Comparison of ENCODE assay signal across 7 cellular contexts in the genomic region with DNA sequence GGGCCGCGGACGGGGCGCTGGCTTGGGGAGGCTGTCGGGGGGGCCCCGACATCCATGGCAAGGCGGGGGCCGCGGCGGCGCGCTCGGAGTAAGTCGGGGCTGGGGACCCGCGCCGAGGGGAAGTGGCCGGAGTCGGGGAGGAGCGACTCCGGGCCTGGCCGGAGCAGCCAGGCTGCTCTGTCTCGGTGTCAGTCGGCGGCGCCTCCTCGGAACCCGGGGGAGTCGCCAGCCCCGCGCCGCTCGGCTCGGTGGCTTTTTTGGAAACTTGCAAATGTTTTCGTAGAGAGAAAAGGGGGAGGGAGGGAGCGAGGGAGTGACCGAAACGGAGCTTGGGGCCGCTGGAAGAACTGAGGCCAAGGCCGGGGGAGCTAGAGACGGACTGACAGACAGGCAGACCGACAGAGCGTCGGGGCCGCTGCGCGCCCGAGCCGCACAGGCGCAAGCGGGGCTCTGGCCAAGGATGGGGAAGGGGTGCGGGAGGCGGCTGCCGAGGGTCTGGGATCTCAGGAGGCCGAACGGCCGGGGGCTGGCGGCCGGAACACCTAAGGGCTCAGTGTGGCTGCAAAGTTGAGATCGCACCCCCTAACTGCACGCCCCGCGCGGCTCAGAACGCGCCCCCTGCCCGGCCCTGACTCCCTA. TPM values are rescaled to one million over a fixed set of nuclear protein-coding genes. Genes with fewer than 3 reads are reported as not detected.
A peak's percentile ranks its signal among the peaks of the same experiment; 100 is the strongest.
DNase-seq lines count a peak whose midpoint lies in the region; ATAC-seq and TF ChIP-seq lines count a peak whose summit lies in the region.

No MANE protein-coding gene starts in this region.

- H3K27ac Mint-ChIP-seq in T-helper 17 cell = no peak overlapping the region

- in situ Hi-C loops in GM23248 (cut with MboI) = no loop called here

- H3K36me3 ChIP-seq in GM23248 (ENCODE audit: low read depth) (no peaks in the 10 kb centered on the region), Karpas-422 (ENCODE audit: insufficient read depth, low read length) (no peaks in the 10 kb centered on the region)

- no peaks in the 10 kb centered on the region for H3K9me3 ChIP-seq in GM23248 (ENCODE audit: low read depth)
- H3K9me3 ChIP-seq in T-helper 17 cell (ENCODE audit: control insufficient read depth, low read length, poor library complexity, severe bottlenecking) = no peaks in the 10 kb centered on the region
- no peaks in the 10 kb centered on the region for H3K9me3 ChIP-seq in Karpas-422 (ENCODE audit: low read length)

- H3K27me3 ChIP-seq in GM23248 (replicated peaks; ENCODE audit: insufficient read depth) (peaks cover 25% of the 10 kb centered on the region; the same call in 1 of the 2 replicates), Karpas-422 (ENCODE audit: low read length) (no peaks in the 10 kb centered on the region)

- H3K4me3 Mint-ChIP-seq in T-helper 17 cell = peak overlapping the region; percentile 78

- H3K27me3 Mint-ChIP-seq in T-helper 17 cell = peaks cover 47% of the 10 kb centered on the region

- peaks cover 6% of the 10 kb centered on the region for H3K36me3 Mint-ChIP-seq in T-helper 17 cell (ENCODE audit: low read depth)

- no peaks in the 10 kb centered on the region for H3F3A ChIP-seq in GM23248 (ENCODE audit: insufficient read depth)

- ATAC-seq in T-helper 17 cell = peak; percentile 29
- ATAC-seq in omental fat pad (ENCODE audit: low FRiP score) = peak; percentile 35

- peak; percentile 52 for DNase-seq in GM23248
- DNase-seq in T-helper 17 cell = no peak
- peak; percentile 9 for DNase-seq in fibroblast of mammary gland (ENCODE audit: low read depth)
- no peak for DNase-seq in omental fat pad (ENCODE audit: low spot score)
- no peak for DNase-seq in NCI-H2196 treated with DMSO at 0.1 percent for 48 hours (lab: John Stamatoyannopoulos, UW; ENCODE audit: unreplicated experiment)
- no peak for DNase-seq in Karpas-422
- no peak for DNase-seq in NCI-H345 (lab: John Stamatoyannopoulos, UW)

- H3K79me2 ChIP-seq in GM23248 (ENCODE audit: insufficient read depth) (no peaks in the 10 kb centered on the region), Karpas-422 (ENCODE audit: low read length) (no peaks in the 10 kb centered on the region)

- H3K4me3 ChIP-seq in GM23248 = peak overlapping the region; percentile 69
- H3K4me3 ChIP-seq in fibroblast of mammary gland (ENCODE audit: control insufficient read depth, low read depth, low read length) = peak overlapping the region; percentile 29
- H3K4me3 ChIP-seq in Karpas-422 (ENCODE audit: low read length) = no peak overlapping the region

- H4K20me1 ChIP-seq in GM23248 (ENCODE audit: insufficient read depth) (no peaks in the 10 kb centered on the region), Karpas-422 (ENCODE audit: insufficient read depth, low read depth, low read length) (no peaks in the 10 kb centered on the region)

- peak overlapping the region; percentile 34; the same call in 1 of the 2 replicates for H3K9ac ChIP-seq in GM23248
- H3K9ac ChIP-seq in Karpas-422 (ENCODE audit: low read length) = no peak overlapping the region

- H3K4me1 Mint-ChIP-seq in T-helper 17 cell = peaks cover 6% of the 10 kb centered on the region

- TF ChIP-seq CTCF in fibroblast of mammary gland (conservative IDR thresholded peaks at IDR 0.05; ENCODE audit: control insufficient read depth, insufficient read depth, low read depth, low read length) (no peak), omental fat pad (IDR thresholded peaks at IDR 0.05) (no peak)

- H3K4me1 ChIP-seq in GM23248 (ENCODE audit: insufficient read depth) = peaks cover 7% of the 10 kb centered on the region; the same call in 1 of the 2 replicates
- no peaks in the 10 kb centered on the region for H3K4me1 ChIP-seq in Karpas-422 (ENCODE audit: low read length)

- H2AFZ ChIP-seq in GM23248 (peak overlapping the region; percentile 73), Karpas-422 (ENCODE audit: low read length) (no peak overlapping the region)

- H3K9me2 ChIP-seq in GM23248 (ENCODE audit: insufficient read depth) (no peaks in the 10 kb centered on the region), Karpas-422 (replicated peaks; ENCODE audit: insufficient read depth, low read length) (no peaks in the 10 kb centered on the region)

- 1% methylated on average over 36 to 67 of the region's 67 CpGs for WGBS in GM23248 (ENCODE audit: low coverage in 1 of 2, low lambda C conversion rate in 2 of 2, missing lambda C conversion rate in 2 of 2), 2 experiments

- peak overlapping the region; percentile 57 for H3K4me2 ChIP-seq in GM23248 (ENCODE audit: unreplicated experiment)
- no peak overlapping the region for H3K4me2 ChIP-seq in Karpas-422 (ENCODE audit: low read depth, low read length, poor library complexity, severe bottlenecking)

- H3K27ac ChIP-seq in GM23248 = no peak overlapping the region
- no peak overlapping the region for H3K27ac ChIP-seq in Karpas-422 (ENCODE audit: low read length)

RNA-seq across cellular contexts. Expression of gene PTH1R, which starts 5.0 kb away (rescaled TPM):
- 1.3 TPM in 1 of 2 replicates, not detected in the other for total RNA-seq in GM23248 (2014; rRNA removed; shearing (Covaris generic))
- 0.37 and 0.60 TPM in 2 replicates for polyA plus RNA-seq in GM23248 (2016; fragmentation: Nextera tagmentation; extraction: Ambion mirVana)
- not detected for total RNA-seq in T-helper 17 cell
- total RNA-seq in omental fat pad = 10 to 100 TPM; 16.1 to 32.3 (median 17.9) TPM
- not detected in 2 replicates for total RNA-seq in Karpas-422 (2014; rRNA removed; shearing (Covaris generic); ENCODE audit: low replicate concordance)

RNA-seq across cellular contexts. Expression of gene MYL3, which starts 19.3 kb away (rescaled TPM):
- not detected in 2 replicates for total RNA-seq in GM23248 (2014; rRNA removed; shearing (Covaris generic))
- 0.68 TPM in 1 of 2 replicates, not detected in the other for polyA plus RNA-seq in GM23248 (2016; fragmentation: Nextera tagmentation; extraction: Ambion mirVana)
- total RNA-seq in T-helper 17 cell (not detected), omental fat pad (10 to 100 TPM in 1 of 4 donors, 1 to 10 TPM in 3; 3.9 to 11.7 (median 5.0) TPM)
- not detected in 2 replicates for total RNA-seq in Karpas-422 (2014; rRNA removed; shearing (Covaris generic); ENCODE audit: low replicate concordance)

Comparison
In these comparisons a context has a peak if more than half of its experiments do, and no peak if none do; other contexts are left out.
1. DNase-seq: peak in GM23248 (single experiment) and fibroblast of mammary gland (single experiment); none in T-helper 17 cell (0 of 3), omental fat pad (single experiment), NCI-H2196 treated with DMSO at 0.1 percent for 48 hours (single experiment), Karpas-422 (single experiment) and NCI-H345 (single experiment).